In genomic region chr16:4513881-4514280, GRCh38 we compare ENCODE assay signal across 9 cellular contexts. TPM values are rescaled to one million over a fixed set of nuclear protein-coding genes. Genes with fewer than 3 reads are reported as not detected.
DNase-seq lines count a peak whose midpoint lies in the region; ATAC-seq and TF ChIP-seq lines count a peak whose summit lies in the region.
"Had no signal": no experiment of that assay in that cellular context is flagged by ENCODE, and none has a peak within 500 bp of the region (broad histone marks: within the 10 kb centered on the region; RNA-seq: fewer than 3 reads in every experiment).

No MANE protein-coding gene starts in this region.

- H2AK5ac ChIP-seq in IMR-90 (ENCODE audit: low read depth, low read length) = no peak overlapping the region

- no peak for TF ChIP-seq RAD21 in IMR-90 (IDR thresholded peaks at IDR 0.05; ENCODE audit: low read length)

- peak overlapping the region; percentile 76 for H2AK9ac ChIP-seq in IMR-90 (replicated peaks; ENCODE audit: low read depth, low read length, poor library complexity)

- no peak overlapping the region for H3K14ac ChIP-seq in IMR-90 (replicated peaks; ENCODE audit: low read depth, low read length)

- WGBS in IMR-90 (ENCODE audit: extremely low coverage in 2 of 2, insufficient read length in 1 of 2), 2 experiments = 100% methylated on average over 2 of the region's 7 CpGs; no CpG with 5 or more reads in 1 of the 2 experiments
- 85 to 100% (median 97%) methylated on average over 3 to 7 of the region's 7 CpGs for WGBS in adrenal gland, 4 donors
- 93 to 97% (median 96%) methylated on average over 7 of the region's 7 CpGs for WGBS in psoas muscle, 3 donors

- H3K4me1 ChIP-seq in IMR-90 (ENCODE audit: control insufficient read depth, insufficient read depth, low read length) = no peaks in the 10 kb centered on the region
- H3K4me1 ChIP-seq in adrenal gland (replicated peaks in 1 of 2) = peaks cover 20 to 44% of the 10 kb centered on the region in 2 donors
- peaks cover 4% of the 10 kb centered on the region for H3K4me1 ChIP-seq in psoas muscle
- H3K4me1 ChIP-seq: parathyroid adenoma had no signal

- ATAC-seq in IMR-90 (ENCODE audit: low read depth) = no peak
- no peak for ATAC-seq in psoas muscle

- DNase-seq in IMR-90 (no peak), adrenal gland (no peak), psoas muscle (no peak), MG63 (no peak), Ammon's horn (ENCODE audit: low spot score) (no peak)
- DNase-seq in stimulated activated CD4-positive, alpha-beta T cell treated with anti-CD3 and anti-CD28 coated beads, Interleukin-12 subunit alpha, Interleukin-12 subunit beta, amount 100 ng/mL, for 4 hours = no peak
- DNase-seq: activated CD4-positive, CD25-positive, alpha-beta regulatory T cell treated with anti-CD3 and anti-CD28 coated beads, Interleukin-2, amount 50 U/mL, for 72 hours; SIG-M5 had no signal

- no peak overlapping the region for H3K9ac ChIP-seq in IMR-90 (ENCODE audit: low read depth, low read length)
- H3K9ac ChIP-seq: parathyroid adenoma had no signal

- CTCF ChIA-PET in IMR-90 (lab: Yijun Ruan, JAX) = no interaction called here

- H4K5ac ChIP-seq in IMR-90 (ENCODE audit: low read depth, low read length) = no peak overlapping the region

- dilution Hi-C loops in IMR-90 (cut with HindIII; ENCODE audit: low sequenced_read_pairs, unreplicated experiment) = no loop called here

- no peak overlapping the region for H2BK5ac ChIP-seq in IMR-90 (ENCODE audit: low read depth, low read length, poor library complexity, severe bottlenecking)

- H3K4me2 ChIP-seq in IMR-90 (ENCODE audit: low read depth, low read length) = no peak overlapping the region

- POLR2A ChIA-PET in IMR-90 (lab: Charles Lee; ENCODE audit: unreplicated experiment) = no interaction called here

- H3K9me3 ChIP-seq in IMR-90 (ENCODE audit: control insufficient read depth, insufficient read depth, low read length) (no peaks in the 10 kb centered on the region), adrenal gland (replicated peaks in 1 of 3) (no peaks in the 10 kb centered on the region), psoas muscle (no peaks in the 10 kb centered on the region), MG63 (no peaks in the 10 kb centered on the region)

- peaks cover 47% of the 10 kb centered on the region for H3K36me3 ChIP-seq in IMR-90 (ENCODE audit: control insufficient read depth, insufficient read depth, low read length)
- peaks cover 0 to 46% of the 10 kb centered on the region in 2 donors for H3K36me3 ChIP-seq in adrenal gland (replicated peaks in 1 of 2)
- H3K36me3 ChIP-seq in psoas muscle (ENCODE audit: insufficient read depth in 1 of 2, low read depth in 1 of 2) = peaks cover 3 to 52% of the 10 kb centered on the region in 2 donors
- H3K36me3 ChIP-seq in MG63 = peaks cover 24% of the 10 kb centered on the region

- TF ChIP-seq CTCF in IMR-90 (conservative IDR thresholded peaks at IDR 0.05; ENCODE audit: low read depth, low read length) = no peak
- TF ChIP-seq CTCF in adrenal gland (IDR thresholded peaks at IDR 0.05) = no peak
- TF ChIP-seq CTCF in psoas muscle (IDR thresholded peaks at IDR 0.05) = no peak

- H3K18ac ChIP-seq in IMR-90 (ENCODE audit: low read depth, low read length) = no peak overlapping the region

- H3K4me3 ChIP-seq in IMR-90 (ENCODE audit: insufficient read depth, low read depth, low read length) (no peak overlapping the region), adrenal gland (no peak overlapping the region), psoas muscle (no peak overlapping the region), MG63 (no peak overlapping the region)

- H3K23ac ChIP-seq in IMR-90 (ENCODE audit: low read depth, low read length) = no peak overlapping the region

- peaks cover 16% of the 10 kb centered on the region; the same call in 1 of the 2 replicates for H4K20me1 ChIP-seq in IMR-90 (ENCODE audit: insufficient read depth, low read length)

- H3K27me3 ChIP-seq in IMR-90 (ENCODE audit: control insufficient read depth, insufficient read depth, low read length) = no peaks in the 10 kb centered on the region
- no peaks in the 10 kb centered on the region for H3K27me3 ChIP-seq in adrenal gland
- no peaks in the 10 kb centered on the region for H3K27me3 ChIP-seq in psoas muscle (ENCODE audit: insufficient read depth in 3 of 3, low read length in 2 of 3)
- no peaks in the 10 kb centered on the region for H3K27me3 ChIP-seq in MG63

- H4K8ac ChIP-seq in IMR-90 (ENCODE audit: low read depth in 2 of 2, low read length in 2 of 2) = no peak overlapping the region

- no peak overlapping the region for H2AFZ ChIP-seq in IMR-90 (replicated peaks; ENCODE audit: low read length, poor library complexity)
- H2AFZ ChIP-seq: parathyroid adenoma had no signal

- no peak overlapping the region for H3K4ac ChIP-seq in IMR-90 (ENCODE audit: low read depth, low read length)

- no TSS peak for BruUV-seq in IMR-90 (replicated peaks; lab: Mats Ljungman, UMichigan)

- H2BK20ac ChIP-seq in IMR-90 (ENCODE audit: low read depth, low read length) = no peak overlapping the region

- no peak overlapping the region for H2BK120ac ChIP-seq in IMR-90 (ENCODE audit: low read depth, low read length)

- H3K79me1 ChIP-seq in IMR-90 (ENCODE audit: low read depth in 1 of 2, low read length in 2 of 2) = peaks cover 15 to 27% of the 10 kb centered on the region in 2 experiments

- no peak overlapping the region for H3K56ac ChIP-seq in IMR-90 (ENCODE audit: extremely low read depth, insufficient read depth, low read length)

- no peaks in the 10 kb centered on the region for H3K9me1 ChIP-seq in IMR-90 (ENCODE audit: insufficient read depth, low read length)

- H3K27ac ChIP-seq in IMR-90 (ENCODE audit: insufficient read depth, low read length) (no peak overlapping the region), adrenal gland (peak overlapping the region in 3 of 5 donors; percentile 49 to 78 (median 53)), psoas muscle (peak overlapping the region; percentile 50)

- TF ChIP-seq POLR2A in IMR-90 (IDR thresholded peaks at IDR 0.05; ENCODE audit: low read depth, low read length) (no peak), adrenal gland (IDR thresholded peaks at IDR 0.05) (no peak)

- intact Hi-C loops in IMR-90 (cut with micrococcal nuclease) = loop anchor here (10.0 kb wide), 1 partner anchor 441 kb away; the partner anchor contains the start of gene SEC14L5
- intact Hi-C loops in adrenal gland (cut with DNase I) = no loop called here
- intact Hi-C loops in psoas muscle (cut with DNase I) = loop anchor here (2.0 to 10.0 kb wide), 2 partner anchors 35 to 441 kb away; partner anchors contain the start of gene SEC14L5 (in 1 of the 2)

- H2BK15ac ChIP-seq in IMR-90 (ENCODE audit: low read depth, low read length) = no peak overlapping the region

- in situ Hi-C loops in IMR-90 (cut with MboI; ENCODE audit: low sequenced_read_pairs) = loop anchor here (5.0 to 25.0 kb wide), 2 partner anchors 33 to 448 kb away; partner anchors contain the start of gene SEC14L5

- no peak overlapping the region for H4K91ac ChIP-seq in IMR-90 (ENCODE audit: insufficient read depth, low read depth, low read length)

TF ChIP-seq in IMR-90, 13 proteins besides CTCF, POLR2A, EP300 and RAD21 (continues in another document):
- no peak for TF ChIP-seq FOS (IDR thresholded peaks at IDR 0.05; ENCODE audit: low read depth, low read length)

RNA-seq across cellular contexts. Expression of gene CDIP1, which starts 24.7 kb away (rescaled TPM):
- 4.2 and 4.8 TPM in 2 replicates for total RNA-seq in IMR-90 (2012; rRNA removed)
- 14.6 and 15.8 TPM in 2 replicates for polyA plus RNA-seq in IMR-90 (2012; rRNA removed)
- 16.9 and 19.7 TPM in 2 replicates for polyA plus RNA-seq in IMR-90 (2012; cell fraction: cytosol; rRNA removed)
- polyA plus RNA-seq in IMR-90 (2012; cell fraction: nucleus; rRNA removed; ENCODE audit: low replicate concordance) = 14.2 and 20.5 TPM in 2 replicates
- total RNA-seq in adrenal gland = 10 to 100 TPM; 26.0 to 68.0 (median 45.6) TPM
- polyA plus RNA-seq in adrenal gland = 10 to 100 TPM; 23.6 to 41.6 (median 24.5) TPM
- 10 to 100 TPM; 29.1 to 51.8 (median 34.9) TPM for total RNA-seq in psoas muscle
- polyA plus RNA-seq in psoas muscle = 10 to 100 TPM; 18.7 to 33.6 (median 22.3) TPM
- 4.0 and 8.8 TPM in 2 replicates for total RNA-seq in MG63 (2014; rRNA removed; shearing (Covaris generic); ENCODE audit: low replicate concordance)

RNA-seq across cellular contexts. Expression of gene HMOX2, which starts 37.7 kb away (rescaled TPM):
- total RNA-seq in IMR-90 (2012; rRNA removed) (91.1 and 98.8 TPM in 2 replicates), adrenal gland (100 to 1,000 TPM in 1 of 8 donors, 10 to 100 TPM in 7; 46.0 to 113 (median 65.6) TPM), psoas muscle (10 to 100 TPM; 20.8 to 26.6 (median 22.6) TPM)
- polyA plus RNA-seq in IMR-90 (2012; rRNA removed) (93.9 and 109 TPM in 2 replicates), adrenal gland (100 to 1,000 TPM in 1 of 3 donors, 10 to 100 TPM in 2; 36.1 to 114 (median 39.0) TPM), psoas muscle (10 to 100 TPM; 22.2 to 49.0 (median 23.8) TPM)
- 80.5 and 83.7 TPM in 2 replicates for polyA plus RNA-seq in IMR-90 (2012; cell fraction: cytosol; rRNA removed)
- 50.5 and 52.2 TPM in 2 replicates for polyA plus RNA-seq in IMR-90 (2012; cell fraction: nucleus; rRNA removed; ENCODE audit: low replicate concordance)
- 62.7 and 107 TPM in 2 replicates for total RNA-seq in MG63 (2014; rRNA removed; shearing (Covaris generic); ENCODE audit: low replicate concordance)

RNA-seq across cellular contexts. Expression of gene NMRAL1, which starts 39.5 kb away (rescaled TPM):
- 67.6 and 73.6 TPM in 2 replicates for total RNA-seq in IMR-90 (2012; rRNA removed)
- 48.6 and 52.4 TPM in 2 replicates for polyA plus RNA-seq in IMR-90 (2012; rRNA removed)
- polyA plus RNA-seq in IMR-90 (2012; cell fraction: cytosol; rRNA removed) = 62.4 and 64.5 TPM in 2 replicates
- 50.0 and 61.0 TPM in 2 replicates for polyA plus RNA-seq in IMR-90 (2012; cell fraction: nucleus; rRNA removed; ENCODE audit: low replicate concordance)
- total RNA-seq in adrenal gland = 100 to 1,000 TPM in 1 of 8 donors, 10 to 100 TPM in 7; 51.3 to 104 (median 69.9) TPM
- polyA plus RNA-seq in adrenal gland = 100 to 1,000 TPM in 2 of 3 donors, 10 to 100 TPM in 1; 35.0 to 139 (median 126) TPM
- 1 to 10 TPM; 2.5 to 5.5 (median 3.9) TPM for total RNA-seq in psoas muscle
- 1 to 10 TPM; 4.0 to 5.1 (median 4.2) TPM for polyA plus RNA-seq in psoas muscle
- 19.6 and 47.3 TPM in 2 replicates for total RNA-seq in MG63 (2014; rRNA removed; shearing (Covaris generic); ENCODE audit: low replicate concordance)

RNA-seq across cellular contexts. Expression of gene C16orf96, which starts 42.3 kb away (rescaled TPM):
- not detected in 2 replicates for total RNA-seq in IMR-90 (2012; rRNA removed)
- polyA plus RNA-seq in IMR-90 (2012; rRNA removed) = not detected in 2 replicates
- polyA plus RNA-seq in IMR-90 (2012; cell fraction: cytosol; rRNA removed) = not detected in 2 replicates
- polyA plus RNA-seq in IMR-90 (2012; cell fraction: nucleus; rRNA removed; ENCODE audit: low replicate concordance) = 0.01 TPM in 1 of 2 replicates, not detected in the other
- total RNA-seq in adrenal gland = under 1 TPM; 0.14 to 0.61 (median 0.29) TPM
- under 1 TPM in 2 of 3 donors, not detected in 1; 0.07 to 0.16 TPM for polyA plus RNA-seq in adrenal gland
- under 1 TPM in 3 of 4 donors, not detected in 1; 0.04 to 0.32 (median 0.07) TPM for total RNA-seq in psoas muscle
- under 1 TPM in 1 of 3 donors, not detected in 2; 0.05 TPM for polyA plus RNA-seq in psoas muscle
- total RNA-seq in MG63 (2014; rRNA removed; shearing (Covaris generic); ENCODE audit: low replicate concordance) = not detected in 2 replicates

Comparison
In these comparisons a context has a peak if more than half of its experiments do, and no peak if none do; other contexts are left out.
1. intact Hi-C loops: an anchor here in IMR-90 (10.0 kb wide) and psoas muscle (2.0 to 10.0 kb wide); none called in adrenal gland.